ENCODE assay signal across 22 cellular contexts in the genomic region with DNA sequence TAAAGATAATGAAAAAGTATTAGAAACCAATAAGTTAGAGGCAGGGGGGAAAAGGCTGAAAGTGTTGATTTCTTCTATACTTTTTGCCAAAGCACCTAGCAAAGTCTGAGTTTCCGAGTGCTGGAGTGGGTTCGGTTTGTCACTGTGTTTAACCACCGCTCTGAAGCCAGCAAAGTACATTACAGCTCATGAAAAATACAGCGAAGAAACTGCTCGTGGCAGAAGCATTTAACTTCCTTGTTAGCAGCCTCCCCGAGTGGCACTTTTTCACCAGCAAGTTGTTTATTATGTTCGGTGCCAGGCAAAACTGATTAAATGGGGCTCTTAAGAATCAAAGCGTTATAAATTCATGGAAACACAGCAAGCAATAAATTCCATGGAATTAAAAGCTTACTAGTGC.
DNase-seq lines count a peak whose midpoint lies in the region; ATAC-seq, FAIRE-seq and TF ChIP-seq lines count a peak whose summit lies in the region.
"Had no signal": no experiment of that assay in that cellular context is flagged by ENCODE, and none has a peak within 500 bp of the region (broad histone marks: within the 10 kb centered on the region; RNA-seq: fewer than 3 reads in every experiment).

No MANE protein-coding gene starts in this region.

- POLR2A ChIA-PET in naive thymus-derived CD4-positive, alpha-beta T cell (lab: Charles Lee): interaction anchor here (1.2 to 1.3 kb wide), 2 partner anchors 11 to 23 kb away, joined by 3 read pairs; no protein-coding TSS in a partner anchor

- FAIRE-seq in HTR-8/SVneo (lab: Jason Lieb, UNC): no peak
- FAIRE-seq: GM12892 had no signal

- peak overlapping the region; percentile 75 for H3K27ac Mint-ChIP-seq in activated naive CD8-positive, alpha-beta T cell treated with anti-CD3 and anti-CD28 coated beads, Interleukin-2, amount 50 U/mL, for 24 hours
- H3K27ac Mint-ChIP-seq in naive thymus-derived CD4-positive, alpha-beta T cell: peak overlapping the region in 8 of 9 donors; percentile 64 to 93 (median 89)

- H3K4me3 Mint-ChIP-seq in activated naive CD8-positive, alpha-beta T cell treated with anti-CD3 and anti-CD28 coated beads, Interleukin-2, amount 50 U/mL, for 24 hours: peak overlapping the region; percentile 53
- peak overlapping the region in 9 of 10 donors; percentile 53 to 83 (median 70) for H3K4me3 Mint-ChIP-seq in naive thymus-derived CD4-positive, alpha-beta T cell

- H3K4me1 ChIP-seq in naive thymus-derived CD4-positive, alpha-beta T cell (ENCODE audit: control insufficient read depth in 2 of 2, insufficient read depth in 2 of 2, low read length in 2 of 2): peaks cover 0 to 65% of the 10 kb centered on the region in 2 donors
- H3K4me1 ChIP-seq in stomach: peaks cover 0 to 37% (median 20%) of the 10 kb centered on the region in 4 donors
- H3K4me1 ChIP-seq: SJSA1 had no signal

- H3K27me3 Mint-ChIP-seq in activated naive CD8-positive, alpha-beta T cell treated with anti-CD3 and anti-CD28 coated beads, Interleukin-2, amount 50 U/mL, for 24 hours: no peaks in the 10 kb centered on the region
- H3K27me3 Mint-ChIP-seq in naive thymus-derived CD4-positive, alpha-beta T cell: no peaks in the 10 kb centered on the region
- H3K27me3 Mint-ChIP-seq: brain had no signal

- H3K27me3 ChIP-seq in naive thymus-derived CD4-positive, alpha-beta T cell (ENCODE audit: control insufficient read depth in 2 of 2, insufficient read depth in 2 of 2, low read length in 2 of 2): no peaks in the 10 kb centered on the region
- no peaks in the 10 kb centered on the region for H3K27me3 ChIP-seq in stomach
- H3K27me3 ChIP-seq: ovary, SJSA1, tibial artery had no signal

- CTCF ChIA-PET in naive thymus-derived CD4-positive, alpha-beta T cell (lab: Charles Lee): no interaction called here

- no peak for TF ChIP-seq CTCF in stomach (IDR thresholded peaks at IDR 0.05)

- H3K9me3 Mint-ChIP-seq in activated naive CD8-positive, alpha-beta T cell treated with anti-CD3 and anti-CD28 coated beads, Interleukin-2, amount 50 U/mL, for 24 hours: peaks cover 3% of the 10 kb centered on the region
- H3K9me3 Mint-ChIP-seq in naive thymus-derived CD4-positive, alpha-beta T cell: peaks cover 0 to 2% (median 0%) of the 10 kb centered on the region in 11 donors
- H3K9me3 Mint-ChIP-seq: brain had no signal

- ATAC-seq in activated naive CD8-positive, alpha-beta T cell treated with anti-CD3 and anti-CD28 coated beads, Interleukin-2, amount 50 U/mL, for 24 hours: peak; percentile 42
- peak; percentile 61 for ATAC-seq in naive thymus-derived CD4-positive, alpha-beta T cell
- ATAC-seq in HG03095 (IDR thresholded peaks at IDR 0.05; ENCODE audit: unreplicated experiment): no peak
- ATAC-seq: activated CD4-positive, CD25-positive, alpha-beta regulatory T cell treated with anti-CD3 and anti-CD28 coated beads, Interleukin-2, amount 50 U/mL, for 24 hours had no signal

- H3K9me3 ChIP-seq in naive thymus-derived CD4-positive, alpha-beta T cell (ENCODE audit: control insufficient read depth in 2 of 3, low read length in 3 of 3): no peaks in the 10 kb centered on the region
- H3K9me3 ChIP-seq in stomach: no peaks in the 10 kb centered on the region
- H3K9me3 ChIP-seq: ovary, SJSA1, tibial artery had no signal

- intact Hi-C loops in naive thymus-derived CD4-positive, alpha-beta T cell (cut with micrococcal nuclease): no loop called here
- intact Hi-C loops in stomach (cut with DNase I; ENCODE audit: low total_unique reads): no loop called here

- no peak overlapping the region for H3K4me3 ChIP-seq in naive thymus-derived CD4-positive, alpha-beta T cell (ENCODE audit: low read length)
- H3K4me3 ChIP-seq in stomach: no peak overlapping the region
- H3K4me3 ChIP-seq: coronary artery, ovary, PC-9, SJSA1, skin epidermis, tibial artery had no signal

- no peak for TF ChIP-seq POLR2A in stomach (IDR thresholded peaks at IDR 0.05)

- H3K4me1 Mint-ChIP-seq in activated naive CD8-positive, alpha-beta T cell treated with anti-CD3 and anti-CD28 coated beads, Interleukin-2, amount 50 U/mL, for 24 hours: peaks cover 76% of the 10 kb centered on the region
- peaks cover 12 to 95% (median 91%) of the 10 kb centered on the region in 7 donors for H3K4me1 Mint-ChIP-seq in naive thymus-derived CD4-positive, alpha-beta T cell

- H3K36me3 Mint-ChIP-seq in activated naive CD8-positive, alpha-beta T cell treated with anti-CD3 and anti-CD28 coated beads, Interleukin-2, amount 50 U/mL, for 24 hours (ENCODE audit: low read depth): peaks cover 29% of the 10 kb centered on the region
- H3K36me3 Mint-ChIP-seq in naive thymus-derived CD4-positive, alpha-beta T cell: peaks cover 0 to 54% (median 27%) of the 10 kb centered on the region in 5 donors

- no peak for TF ChIP-seq EP300 in stomach (IDR thresholded peaks at IDR 0.05)

- DNase-seq in activated T-cell treated with anti-CD3 and anti-CD28 coated beads for 4 hours: peak; percentile 5
- no peak for DNase-seq in activated T-cell treated with anti-CD3 and anti-CD28 coated beads, Interleukin-2, amount 50 U/mL, for 48 hours
- DNase-seq in activated naive CD8-positive, alpha-beta T cell treated with anti-CD3 and anti-CD28 coated beads, Interleukin-2, amount 50 U/mL, for 24 hours: no peak
- DNase-seq in naive thymus-derived CD4-positive, alpha-beta T cell: peak in 7 of 9 donors; percentile 21 to 47 (median 39)
- no peak for DNase-seq in stomach
- no peak for DNase-seq in DMS53 treated with DMSO at 0.1 percent for 48 hours (lab: John Stamatoyannopoulos, UW; ENCODE audit: unreplicated experiment)
- DNase-seq in HTR-8/SVneo (ENCODE audit: insufficient read length, low spot score): no peak
- DNase-seq: C1 segment of cervical spinal cord; Kasumi-1; NCI-H1105; NCI-H748 treated with DMSO at 0.1 percent for 48 hours; ovary; PC-9; stimulated activated CD4-positive, alpha-beta T cell treated with anti-CD3 and anti-CD28 coated beads, Interleukin-4, amount 100 ng/mL, for 24 hours; tibial artery had no signal

- H3K36me3 ChIP-seq in naive thymus-derived CD4-positive, alpha-beta T cell (ENCODE audit: control insufficient read depth in 2 of 3, insufficient read depth in 3 of 3, low read length in 3 of 3): peaks cover 0 to 16% (median 0%) of the 10 kb centered on the region in 3 experiments
- no peaks in the 10 kb centered on the region for H3K36me3 ChIP-seq in stomach
- H3K36me3 ChIP-seq: ovary, SJSA1, tibial artery had no signal

- H3K27ac ChIP-seq in naive thymus-derived CD4-positive, alpha-beta T cell (ENCODE audit: low read depth, low read length): peak overlapping the region; percentile 45
- H3K27ac ChIP-seq in stomach: peak overlapping the region; percentile 39 to 63 (median 56)
- H3K27ac ChIP-seq: coronary artery, ovary, PC-9, SJSA1, skin epidermis, tibial artery had no signal

- WGBS in stomach, 5 donors: 18 to 32% (median 24%) methylated on average over 8 of the region's 8 CpGs

Comparison
In these comparisons a context has a peak if more than half of its experiments do, and no peak if none do; other contexts are left out.
1. DNase-seq: peak in activated T-cell treated with anti-CD3 and anti-CD28 coated beads for 4 hours (single experiment) and naive thymus-derived CD4-positive, alpha-beta T cell (7 of 9); none in activated T-cell treated with anti-CD3 and anti-CD28 coated beads, Interleukin-2, amount 50 U/mL, for 48 hours (0 of 2), activated naive CD8-positive, alpha-beta T cell treated with anti-CD3 and anti-CD28 coated beads, Interleukin-2, amount 50 U/mL, for 24 hours (single experiment), stomach (single experiment), DMS53 treated with DMSO at 0.1 percent for 48 hours (single experiment) and HTR-8/SVneo (single experiment).